In genomic region chr17:67293251-67294203, GRCh38 we compare ENCODE assay signal across 8 cellular contexts. TPM values are rescaled to one million over a fixed set of nuclear protein-coding genes. Genes with fewer than 3 reads are reported as not detected.
DNase-seq lines count a peak whose midpoint lies in the region; ATAC-seq, FAIRE-seq and TF ChIP-seq lines count a peak whose summit lies in the region.

No MANE protein-coding gene starts in this region.

- H3K27ac Mint-ChIP-seq in CD4-positive, CD25-positive, alpha-beta regulatory T cell = no peak overlapping the region
- no peak overlapping the region for H3K27ac Mint-ChIP-seq in astrocyte (ENCODE audit: unreplicated experiment)

- FAIRE-seq in astrocyte (lab: Jason Lieb, UNC) = no peak

- peaks cover 0 to 5% (median 2%) of the 10 kb centered on the region in 4 donors for H3K4me1 Mint-ChIP-seq in CD4-positive, CD25-positive, alpha-beta regulatory T cell
- H3K4me1 Mint-ChIP-seq in astrocyte (ENCODE audit: low read depth, unreplicated experiment) = no peaks in the 10 kb centered on the region

- H3K36me3 ChIP-seq in CD4-positive, CD25-positive, alpha-beta regulatory T cell (ENCODE audit: control insufficient read depth, insufficient read depth, low read length) = no peaks in the 10 kb centered on the region
- H3K36me3 ChIP-seq in astrocyte (ENCODE audit: insufficient read depth, low read length) = no peaks in the 10 kb centered on the region

- no peaks in the 10 kb centered on the region for H3K9me3 ChIP-seq in CD4-positive, CD25-positive, alpha-beta regulatory T cell (ENCODE audit: control insufficient read depth in 2 of 2, low read length in 2 of 2)
- H3K9me3 ChIP-seq in astrocyte (ENCODE audit: insufficient read depth, low read depth, low read length) = no peaks in the 10 kb centered on the region

- H3K27me3 Mint-ChIP-seq in CD4-positive, CD25-positive, alpha-beta regulatory T cell = peaks cover 8% of the 10 kb centered on the region
- H3K27me3 Mint-ChIP-seq in astrocyte (ENCODE audit: low read depth, unreplicated experiment) = peaks cover 2% of the 10 kb centered on the region

- no peaks in the 10 kb centered on the region for H3K79me2 ChIP-seq in astrocyte (ENCODE audit: insufficient read depth, low read length)

- no peak overlapping the region for H3K4me3 ChIP-seq in CD4-positive, CD25-positive, alpha-beta regulatory T cell (ENCODE audit: low read depth, low read length)
- H3K4me3 ChIP-seq in astrocyte (ENCODE audit: insufficient read depth, low read depth, low read length) = no peak overlapping the region

- H3K9ac ChIP-seq in astrocyte (ENCODE audit: low read length) = no peak overlapping the region

- H3K4me2 ChIP-seq in astrocyte (ENCODE audit: low read length) = peak overlapping the region; percentile 26

- no peaks in the 10 kb centered on the region for H4K20me1 ChIP-seq in astrocyte (ENCODE audit: insufficient read depth, low read length)

- no peaks in the 10 kb centered on the region for H3K27me3 ChIP-seq in CD4-positive, CD25-positive, alpha-beta regulatory T cell (ENCODE audit: control insufficient read depth, insufficient read depth, low read length)
- no peaks in the 10 kb centered on the region for H3K27me3 ChIP-seq in astrocyte (ENCODE audit: insufficient read depth, low read length)

- peak overlapping the region in 1 of 4 donors; percentile 60 for H3K4me3 Mint-ChIP-seq in CD4-positive, CD25-positive, alpha-beta regulatory T cell
- H3K4me3 Mint-ChIP-seq in astrocyte (ENCODE audit: unreplicated experiment) = no peak overlapping the region

- no peaks in the 10 kb centered on the region for H3K36me3 Mint-ChIP-seq in CD4-positive, CD25-positive, alpha-beta regulatory T cell
- no peaks in the 10 kb centered on the region for H3K36me3 Mint-ChIP-seq in astrocyte (ENCODE audit: low read depth, unreplicated experiment)

- TF ChIP-seq CTCF in astrocyte (IDR thresholded peaks at IDR 0.05; ENCODE audit: insufficient read depth, low read depth, low read length) = peak; percentile 48

- H3K4me1 ChIP-seq in CD4-positive, CD25-positive, alpha-beta regulatory T cell (ENCODE audit: control insufficient read depth, insufficient read depth, low read length, poor library complexity, severe bottlenecking) = no peaks in the 10 kb centered on the region
- no peaks in the 10 kb centered on the region for H3K4me1 ChIP-seq in astrocyte (ENCODE audit: insufficient read depth, low read length)

- ATAC-seq in CD4-positive, CD25-positive, alpha-beta regulatory T cell (ENCODE audit: low read depth in 2 of 2) = peak; percentile 87 to 92
- peak; percentile 81 for ATAC-seq in GM19351 (IDR thresholded peaks at IDR 0.05; ENCODE audit: unreplicated experiment)

- no peaks in the 10 kb centered on the region for H3K9me3 Mint-ChIP-seq in CD4-positive, CD25-positive, alpha-beta regulatory T cell
- H3K9me3 Mint-ChIP-seq in astrocyte (ENCODE audit: unreplicated experiment) = no peaks in the 10 kb centered on the region

- DNase-seq in CD4-positive, CD25-positive, alpha-beta regulatory T cell = peak; percentile 25 to 79 (median 63)
- peak; percentile 49 for DNase-seq in HK-2 (ENCODE audit: unreplicated experiment)
- peak; percentile 35 for DNase-seq in T-helper 22 cell (ENCODE audit: low read depth)
- DNase-seq in astrocyte (ENCODE audit: low read depth) = no peak
- DNase-seq in iPS-NIHi11 (ENCODE audit: low spot score) = peak; percentile 80
- DNase-seq in stimulated activated CD4-positive, alpha-beta T cell treated with anti-CD3 and anti-CD28 coated beads, Interleukin-1b, Interleukin-23, amount 100 ng/mL, for 1 hour (ENCODE audit: low read depth in 2 of 2) = peak; percentile 36 to 39
- no peak for DNase-seq in NCI-H2107 (lab: John Stamatoyannopoulos, UW)

- H3K27ac ChIP-seq in CD4-positive, CD25-positive, alpha-beta regulatory T cell (ENCODE audit: insufficient read depth, low read length, poor library complexity, severe bottlenecking) = no peak overlapping the region
- no peak overlapping the region for H3K27ac ChIP-seq in astrocyte (ENCODE audit: low read depth, low read length)

- peak overlapping the region; percentile 10 for H2AFZ ChIP-seq in astrocyte (ENCODE audit: low read depth, low read length)

RNA-seq across cellular contexts. Expression of gene HELZ, which starts 48.5 kb away (rescaled TPM):
- total RNA-seq in CD4-positive, CD25-positive, alpha-beta regulatory T cell = 130 TPM
- polyA plus RNA-seq in CD4-positive, CD25-positive, alpha-beta regulatory T cell = 10 to 100 TPM; 48.3 to 57.9 (median 53.6) TPM
- 51.2 and 53.4 TPM in 2 replicates for total RNA-seq in astrocyte

Comparison
In these comparisons a context has a peak if more than half of its experiments do, and no peak if none do; other contexts are left out.
1. DNase-seq: peak in CD4-positive, CD25-positive, alpha-beta regulatory T cell (3 of 3), HK-2 (single experiment), T-helper 22 cell (single experiment), iPS-NIHi11 (single experiment) and stimulated activated CD4-positive, alpha-beta T cell treated with anti-CD3 and anti-CD28 coated beads, Interleukin-1b, Interleukin-23, amount 100 ng/mL, for 1 hour (2 of 2); none in astrocyte (single experiment) and NCI-H2107 (single experiment).